10 cellular contexts compared by ENCODE assay signal in genomic region chr9:130020618-130021017, GRCh38. TPM values are rescaled to one million over a fixed set of nuclear protein-coding genes. Genes with fewer than 3 reads are reported as not detected.
A peak's percentile ranks its signal among the peaks of the same experiment; 100 is the strongest.
DNase-seq lines count a peak whose midpoint lies in the region; ATAC-seq and TF ChIP-seq lines count a peak whose summit lies in the region.
"Had no signal": no experiment of that assay in that cellular context is flagged by ENCODE, and none has a peak within 500 bp of the region (broad histone marks: within the 10 kb centered on the region; RNA-seq: fewer than 3 reads in every experiment).

No MANE protein-coding gene starts in this region.

- H3K27me3 Mint-ChIP-seq in activated CD4-positive, alpha-beta T cell treated with anti-CD3 and anti-CD28 coated beads for 36 hours, result no peaks in the 10 kb centered on the region
- H3K27me3 Mint-ChIP-seq in activated T-helper 1 cell treated with anti-CD3 and anti-CD28 coated beads, Interleukin-12 subunit alpha, Interleukin-12 subunit beta, Interleukin-2, Interleukin-4 antibody, amounts not matched to agents 30 ng/mL and 10 ng/mL and 1 ng/mL, durations not matched to agents 14 hours and 24 hours and 36 hours (ENCODE audit: insufficient read depth), result no peaks in the 10 kb centered on the region
- H3K27me3 Mint-ChIP-seq in immature natural killer cell (ENCODE audit: low read depth in 3 of 3) (peaks cover 0 to 5% (median 2%) of the 10 kb centered on the region in 3 donors), progenitor cell of endocrine pancreas (no peaks in the 10 kb centered on the region)

- TF ChIP-seq CTCF in progenitor cell of endocrine pancreas (IDR thresholded peaks at IDR 0.05; ENCODE audit: unreplicated experiment), result no peak

- no peak for DNase-seq in activated CD4-positive, alpha-beta T cell treated with anti-CD3 and anti-CD28 coated beads for 36 hours
- no peak for DNase-seq in activated CD4-positive, alpha-beta T cell treated with anti-CD3 and anti-CD28 coated beads for 48 hours
- no peak for DNase-seq in activated T-helper 1 cell treated with anti-CD3 and anti-CD28 coated beads, Interleukin-12 subunit alpha, Interleukin-12 subunit beta, Interleukin-2, Interleukin-4 antibody, amounts not matched to agents 30 ng/mL and 10 ng/mL and 1 ng/mL, durations not matched to agents 14 hours and 24 hours and 36 hours (ENCODE audit: low spot score)
- DNase-seq in immature natural killer cell (no peak), superior temporal gyrus (ENCODE audit: extremely low spot score) (peak; percentile 43), Kasumi-1 (lab: John Stamatoyannopoulos, UW) (no peak), iPS-NIHi11 (ENCODE audit: low spot score) (no peak), progenitor cell of endocrine pancreas (ENCODE audit: low spot score, unreplicated experiment) (no peak)
- DNase-seq: foreskin keratinocyte, NCI-H2029 treated with DMSO at 0.1 percent for 48 hours had no signal

- no peak for ATAC-seq in activated CD4-positive, alpha-beta T cell treated with anti-CD3 and anti-CD28 coated beads for 36 hours
- ATAC-seq: foreskin keratinocyte had no signal

- peaks cover 93% of the 10 kb centered on the region for H3K4me1 Mint-ChIP-seq in activated CD4-positive, alpha-beta T cell treated with anti-CD3 and anti-CD28 coated beads for 36 hours
- peaks cover 79% of the 10 kb centered on the region for H3K4me1 Mint-ChIP-seq in activated T-helper 1 cell treated with anti-CD3 and anti-CD28 coated beads, Interleukin-12 subunit alpha, Interleukin-12 subunit beta, Interleukin-2, Interleukin-4 antibody, amounts not matched to agents 30 ng/mL and 10 ng/mL and 1 ng/mL, durations not matched to agents 14 hours and 24 hours and 36 hours (ENCODE audit: low read depth)
- H3K4me1 Mint-ChIP-seq in immature natural killer cell, result peaks cover 78 to 83% of the 10 kb centered on the region in 2 donors
- H3K4me1 Mint-ChIP-seq in progenitor cell of endocrine pancreas (ENCODE audit: low read depth), result peaks cover 1% of the 10 kb centered on the region

- H3K4me3 Mint-ChIP-seq in activated CD4-positive, alpha-beta T cell treated with anti-CD3 and anti-CD28 coated beads for 36 hours, result peak overlapping the region; percentile 52
- H3K4me3 Mint-ChIP-seq in activated T-helper 1 cell treated with anti-CD3 and anti-CD28 coated beads, Interleukin-12 subunit alpha, Interleukin-12 subunit beta, Interleukin-2, Interleukin-4 antibody, amounts not matched to agents 30 ng/mL and 10 ng/mL and 1 ng/mL, durations not matched to agents 14 hours and 24 hours and 36 hours, result peak overlapping the region; percentile 4
- H3K4me3 Mint-ChIP-seq in immature natural killer cell, result peak overlapping the region in 1 of 5 donors; percentile 43
- no peak overlapping the region for H3K4me3 Mint-ChIP-seq in progenitor cell of endocrine pancreas (ENCODE audit: low read depth)

- H3K9me3 Mint-ChIP-seq in activated CD4-positive, alpha-beta T cell treated with anti-CD3 and anti-CD28 coated beads for 36 hours (ENCODE audit: low read depth), result peaks cover 3% of the 10 kb centered on the region
- H3K9me3 Mint-ChIP-seq in activated T-helper 1 cell treated with anti-CD3 and anti-CD28 coated beads, Interleukin-12 subunit alpha, Interleukin-12 subunit beta, Interleukin-2, Interleukin-4 antibody, amounts not matched to agents 30 ng/mL and 10 ng/mL and 1 ng/mL, durations not matched to agents 14 hours and 24 hours and 36 hours, result peaks cover 8% of the 10 kb centered on the region
- H3K9me3 Mint-ChIP-seq in immature natural killer cell (no peaks in the 10 kb centered on the region), progenitor cell of endocrine pancreas (ENCODE audit: low read depth) (no peaks in the 10 kb centered on the region)

- peaks cover 67% of the 10 kb centered on the region for H3K36me3 Mint-ChIP-seq in activated CD4-positive, alpha-beta T cell treated with anti-CD3 and anti-CD28 coated beads for 36 hours (ENCODE audit: low read depth)
- peaks cover 33% of the 10 kb centered on the region for H3K36me3 Mint-ChIP-seq in activated T-helper 1 cell treated with anti-CD3 and anti-CD28 coated beads, Interleukin-12 subunit alpha, Interleukin-12 subunit beta, Interleukin-2, Interleukin-4 antibody, amounts not matched to agents 30 ng/mL and 10 ng/mL and 1 ng/mL, durations not matched to agents 14 hours and 24 hours and 36 hours (ENCODE audit: low read depth)
- peaks cover 4 to 10% (median 4%) of the 10 kb centered on the region in 3 donors for H3K36me3 Mint-ChIP-seq in immature natural killer cell
- H3K36me3 Mint-ChIP-seq in progenitor cell of endocrine pancreas (ENCODE audit: insufficient read depth), result peaks cover 5% of the 10 kb centered on the region

- CTCF ChIA-PET in activated CD4-positive, alpha-beta T cell treated with anti-CD3 and anti-CD28 coated beads for 36 hours (lab: Charles Lee), result interaction anchor here (0.9 to 2.4 kb wide), 7 partner anchors 8 to 26 kb away, joined by 3 to 7 read pairs (median 5); no protein-coding TSS in a partner anchor

- POLR2A ChIA-PET in activated CD4-positive, alpha-beta T cell treated with anti-CD3 and anti-CD28 coated beads for 36 hours (lab: Charles Lee), result interaction anchor here (0.6 to 1.8 kb wide), 6 partner anchors 8 to 134 kb away, joined by 4 to 14 read pairs (median 7); no protein-coding TSS in a partner anchor

- H3K27ac Mint-ChIP-seq in activated CD4-positive, alpha-beta T cell treated with anti-CD3 and anti-CD28 coated beads for 36 hours, result peak overlapping the region; percentile 98
- peak overlapping the region; percentile 89 for H3K27ac Mint-ChIP-seq in activated T-helper 1 cell treated with anti-CD3 and anti-CD28 coated beads, Interleukin-12 subunit alpha, Interleukin-12 subunit beta, Interleukin-2, Interleukin-4 antibody, amounts not matched to agents 30 ng/mL and 10 ng/mL and 1 ng/mL, durations not matched to agents 14 hours and 24 hours and 36 hours
- peak overlapping the region; percentile 0 to 78 (median 67) for H3K27ac Mint-ChIP-seq in immature natural killer cell
- no peak overlapping the region for H3K27ac Mint-ChIP-seq in progenitor cell of endocrine pancreas

- intact Hi-C loops in activated CD4-positive, alpha-beta T cell treated with anti-CD3 and anti-CD28 coated beads for 36 hours (cut with DNase I, micrococcal nuclease), result loop anchor here (1.0 to 5.0 kb wide), 4 partner anchors 8 to 88 kb away; no protein-coding TSS in a partner anchor
- intact Hi-C loops in activated T-helper 1 cell treated with anti-CD3 and anti-CD28 coated beads, Interleukin-12 subunit alpha, Interleukin-12 subunit beta, Interleukin-2, Interleukin-4 antibody, amounts not matched to agents 30 ng/mL and 10 ng/mL and 1 ng/mL, durations not matched to agents 14 hours and 24 hours and 36 hours (cut with micrococcal nuclease), result loop anchor here (1.0 kb wide), 1 partner anchor 9 kb away; no protein-coding TSS in a partner anchor

RNA-seq across cellular contexts. Expression of gene FNBP1, which starts 22.4 kb away (rescaled TPM):
- total RNA-seq in activated CD4-positive, alpha-beta T cell treated with anti-CD3 and anti-CD28 coated beads for 36 hours, result 100 to 1,000 TPM; 254 to 354 TPM
- total RNA-seq in activated T-helper 1 cell treated with anti-CD3 and anti-CD28 coated beads, Interleukin-12 subunit alpha, Interleukin-12 subunit beta, Interleukin-2, Interleukin-4 antibody, amounts not matched to agents 30 ng/mL and 10 ng/mL and 1 ng/mL, durations not matched to agents 14 hours and 24 hours and 36 hours, result 195 and 202 TPM in 2 replicates
- 100 to 1,000 TPM; 113 to 136 (median 135) TPM for polyA plus RNA-seq in immature natural killer cell
- total RNA-seq in progenitor cell of endocrine pancreas, result 38.9 and 44.1 TPM in 2 replicates

RNA-seq across cellular contexts. Expression of gene GPR107, which starts 33.1 kb away (rescaled TPM):
- total RNA-seq in activated CD4-positive, alpha-beta T cell treated with anti-CD3 and anti-CD28 coated beads for 36 hours, result 10 to 100 TPM; 17.7 to 19.7 TPM
- 23.1 and 24.9 TPM in 2 replicates for total RNA-seq in activated T-helper 1 cell treated with anti-CD3 and anti-CD28 coated beads, Interleukin-12 subunit alpha, Interleukin-12 subunit beta, Interleukin-2, Interleukin-4 antibody, amounts not matched to agents 30 ng/mL and 10 ng/mL and 1 ng/mL, durations not matched to agents 14 hours and 24 hours and 36 hours
- polyA plus RNA-seq in immature natural killer cell, result 1 to 10 TPM; 3.4 to 9.5 (median 5.9) TPM
- 46.7 and 48.7 TPM in 2 replicates for total RNA-seq in progenitor cell of endocrine pancreas
